In the genomic region with DNA sequence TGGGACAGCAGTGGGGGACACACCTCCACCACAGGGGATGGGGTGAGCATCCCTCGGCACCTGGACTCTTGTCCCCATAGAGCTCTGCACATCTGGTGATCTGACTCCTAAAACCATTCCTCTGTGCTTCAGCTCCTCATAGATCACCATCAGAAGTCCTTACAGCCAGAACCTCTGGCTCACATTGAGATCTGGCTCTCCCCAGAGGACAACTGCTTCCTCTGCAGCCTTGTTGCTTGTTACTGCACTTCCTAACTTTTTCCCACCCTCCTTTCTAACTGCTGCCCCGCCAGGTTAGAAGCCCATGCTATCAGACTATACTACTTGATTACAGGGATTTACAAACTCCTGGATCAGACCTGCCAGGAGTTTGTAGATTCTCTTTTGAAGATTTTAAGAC, we compare ENCODE assay signal across 10 cellular contexts.
DNase-seq lines count a peak whose midpoint lies in the region; ATAC-seq and TF ChIP-seq lines count a peak whose summit lies in the region.
"Had no signal": no experiment of that assay in that cellular context is flagged by ENCODE, and none has a peak within 500 bp of the region (broad histone marks: within the 10 kb centered on the region; RNA-seq: fewer than 3 reads in every experiment).

No MANE protein-coding gene starts in this region.

- DNase-seq in AG09309 (ENCODE audit: low read depth) (no peak), HCEC 1CT (peak; percentile 47), activated B cell treated with CpG ODN at 0.5 μM for 24 hours (no peak), iPS-NIHi7 (ENCODE audit: extremely low spot score) (peak; percentile 56), HK-2 (ENCODE audit: unreplicated experiment) (no peak), NCI-H526 (lab: John Stamatoyannopoulos, UW) (no peak)
- no peak for DNase-seq in activated T-cell treated with anti-CD3 and anti-CD28 coated beads, Interleukin-2, amount 50 U/mL, for 24 hours
- DNase-seq in activated CD4-positive, alpha-beta memory T cell treated with anti-CD3 and anti-CD28 coated beads, Interleukin-2, amount 10 ng/mL, durations not matched to agents 7 days and 5 days = no peak

- no peaks in the 10 kb centered on the region for H3K4me1 Mint-ChIP-seq in activated B cell treated with CpG ODN at 0.5 μM for 24 hours
- H3K4me1 Mint-ChIP-seq in activated T-cell treated with anti-CD3 and anti-CD28 coated beads, Interleukin-2, amount 50 U/mL, for 24 hours (ENCODE audit: low read depth) = peaks cover 2% of the 10 kb centered on the region
- no peaks in the 10 kb centered on the region for H3K4me1 Mint-ChIP-seq in activated CD4-positive, alpha-beta memory T cell treated with anti-CD3 and anti-CD28 coated beads, Interleukin-2, amount 10 ng/mL, durations not matched to agents 7 days and 5 days
- H3K4me1 Mint-ChIP-seq: IgD-negative memory B cell had no signal

- peaks cover 3% of the 10 kb centered on the region for H3K36me3 Mint-ChIP-seq in activated B cell treated with CpG ODN at 0.5 μM for 24 hours (ENCODE audit: low read depth)
- H3K36me3 Mint-ChIP-seq in activated T-cell treated with anti-CD3 and anti-CD28 coated beads, Interleukin-2, amount 50 U/mL, for 24 hours (ENCODE audit: low read depth) = peaks cover 4% of the 10 kb centered on the region
- H3K36me3 Mint-ChIP-seq in activated CD4-positive, alpha-beta memory T cell treated with anti-CD3 and anti-CD28 coated beads, Interleukin-2, amount 10 ng/mL, durations not matched to agents 7 days and 5 days (ENCODE audit: low read depth) = peaks cover 2% of the 10 kb centered on the region

- TF ChIP-seq CTCF in AG09309 (IDR thresholded peaks at IDR 0.05; ENCODE audit: control insufficient read depth, insufficient read depth, low read depth, low read length, missing control alignments) = peak; percentile 63
- no peak for TF ChIP-seq CTCF in activated B cell treated with CpG ODN at 0.5 μM for 24 hours (IDR thresholded peaks at IDR 0.05)

- POLR2A ChIA-PET in activated B cell treated with CpG ODN at 0.5 μM for 24 hours (lab: Charles Lee) = no interaction called here
- POLR2A ChIA-PET in activated CD4-positive, alpha-beta memory T cell treated with anti-CD3 and anti-CD28 coated beads, Interleukin-2, amount 10 ng/mL, durations not matched to agents 7 days and 5 days (lab: Charles Lee) = no interaction called here

- CTCF ChIA-PET in activated B cell treated with CpG ODN at 0.5 μM for 24 hours (lab: Charles Lee) = interaction anchor here (1.0 kb wide), 1 partner anchor 383 kb away, joined by 4 read pairs; no protein-coding TSS in a partner anchor
- CTCF ChIA-PET in activated CD4-positive, alpha-beta memory T cell treated with anti-CD3 and anti-CD28 coated beads, Interleukin-2, amount 10 ng/mL, durations not matched to agents 7 days and 5 days (lab: Charles Lee) = no interaction called here

- no peak overlapping the region for H3K4me3 Mint-ChIP-seq in activated B cell treated with CpG ODN at 0.5 μM for 24 hours
- no peak overlapping the region for H3K4me3 Mint-ChIP-seq in activated T-cell treated with anti-CD3 and anti-CD28 coated beads, Interleukin-2, amount 50 U/mL, for 24 hours
- no peak overlapping the region for H3K4me3 Mint-ChIP-seq in activated CD4-positive, alpha-beta memory T cell treated with anti-CD3 and anti-CD28 coated beads, Interleukin-2, amount 10 ng/mL, durations not matched to agents 7 days and 5 days
- H3K4me3 Mint-ChIP-seq: IgD-negative memory B cell had no signal

- no peak overlapping the region for H3K27ac Mint-ChIP-seq in activated B cell treated with CpG ODN at 0.5 μM for 24 hours
- H3K27ac Mint-ChIP-seq in activated T-cell treated with anti-CD3 and anti-CD28 coated beads, Interleukin-2, amount 50 U/mL, for 24 hours = no peak overlapping the region
- no peak overlapping the region for H3K27ac Mint-ChIP-seq in activated CD4-positive, alpha-beta memory T cell treated with anti-CD3 and anti-CD28 coated beads, Interleukin-2, amount 10 ng/mL, durations not matched to agents 7 days and 5 days
- H3K27ac Mint-ChIP-seq: IgD-negative memory B cell had no signal

- no peaks in the 10 kb centered on the region for H3K9me3 Mint-ChIP-seq in activated B cell treated with CpG ODN at 0.5 μM for 24 hours
- H3K9me3 Mint-ChIP-seq in activated T-cell treated with anti-CD3 and anti-CD28 coated beads, Interleukin-2, amount 50 U/mL, for 24 hours = no peaks in the 10 kb centered on the region
- no peaks in the 10 kb centered on the region for H3K9me3 Mint-ChIP-seq in activated CD4-positive, alpha-beta memory T cell treated with anti-CD3 and anti-CD28 coated beads, Interleukin-2, amount 10 ng/mL, durations not matched to agents 7 days and 5 days
- H3K9me3 Mint-ChIP-seq: IgD-negative memory B cell had no signal

- H3K27me3 Mint-ChIP-seq in activated B cell treated with CpG ODN at 0.5 μM for 24 hours = no peaks in the 10 kb centered on the region
- H3K27me3 Mint-ChIP-seq in activated T-cell treated with anti-CD3 and anti-CD28 coated beads, Interleukin-2, amount 50 U/mL, for 24 hours = no peaks in the 10 kb centered on the region
- H3K27me3 Mint-ChIP-seq in activated CD4-positive, alpha-beta memory T cell treated with anti-CD3 and anti-CD28 coated beads, Interleukin-2, amount 10 ng/mL, durations not matched to agents 7 days and 5 days = no peaks in the 10 kb centered on the region
- H3K27me3 Mint-ChIP-seq: IgD-negative memory B cell had no signal

- ATAC-seq in activated B cell treated with CpG ODN at 0.5 μM for 24 hours (ENCODE audit: low read depth) = peak; percentile 25

- no peak overlapping the region for H3K4me3 ChIP-seq in AG09309 (ENCODE audit: control insufficient read depth, low read depth, low read length)
- H3K4me3 ChIP-seq: smooth muscle cell had no signal

- intact Hi-C loops in activated B cell treated with CpG ODN at 0.5 μM for 24 hours (cut with micrococcal nuclease) = no loop called here

Comparison
In these comparisons a context has a peak if more than half of its experiments do, and no peak if none do; other contexts are left out.
1. DNase-seq: peak in HCEC 1CT (single experiment) and iPS-NIHi7 (single experiment); none in AG09309 (single experiment), activated B cell treated with CpG ODN at 0.5 μM for 24 hours (single experiment), HK-2 (single experiment), activated T-cell treated with anti-CD3 and anti-CD28 coated beads, Interleukin-2, amount 50 U/mL, for 24 hours (single experiment), NCI-H526 (0 of 2) and activated CD4-positive, alpha-beta memory T cell treated with anti-CD3 and anti-CD28 coated beads, Interleukin-2, amount 10 ng/mL, durations not matched to agents 7 days and 5 days (single experiment).